In genomic region chr1:156750932-156751723, GRCh38 we compare ENCODE assay signal across 1 cellular context.
TF ChIP-seq lines count a peak whose summit lies in the region.

TSS of gene HDGF (minus strand) at chr1:156751675. CDS start at chr1:156751429, 246 bp downstream.

TF ChIP-seq in K562, 482 proteins besides CTCF, POLR2A, EP300 and RAD21 (continued from another document and continues in another):
- TF ChIP-seq ZNF592 (IDR thresholded peaks at IDR 0.05) (0 out of 2 replicates have a peak, but pooled peaks have one; percentile 29), ZNF518B (CRISPR knock-in tag; IDR thresholded peaks at IDR 0.05) (no peak), NFYB (IDR thresholded peaks at IDR 0.05; ENCODE audit: extremely low read depth, insufficient read length) (no peak), TBP (optimal IDR thresholded peaks at IDR 0.05; ENCODE audit: low read depth, low read length) (peak; percentile 19), ZNF23 (CRISPR knock-in tag; IDR thresholded peaks at IDR 0.05) (no peak), SREBF2 (CRISPR knock-in tag; IDR thresholded peaks at IDR 0.05) (no peak), E2F3 (CRISPR knock-in tag; IDR thresholded peaks at IDR 0.05) (no peak), ZBTB1 (CRISPR knock-in tag; IDR thresholded peaks at IDR 0.05; ENCODE audit: borderline replicate concordance, low read depth) (0 out of 2 replicates have a peak, but pooled peaks have one; percentile 38), ZBTB17 (CRISPR knock-in tag; IDR thresholded peaks at IDR 0.05) (no peak), VEZF1 (CRISPR knock-in tag; IDR thresholded peaks at IDR 0.05) (no peak), RBFOX2 (IDR thresholded peaks at IDR 0.05; ENCODE audit: low read depth, low read length) (peak; percentile 71), RB1 (IDR thresholded peaks at IDR 0.05; ENCODE audit: low read depth) (0 out of 2 replicates have a peak, but pooled peaks have one; percentile 47), ETS1 (conservative IDR thresholded peaks at IDR 0.05; ENCODE audit: control insufficient read depth, low read depth, low read length) (0 out of 2 replicates have a peak, but pooled peaks have one; percentile 14), ELF2 (CRISPR knock-in tag; IDR thresholded peaks at IDR 0.05) (no peak), EP400 (IDR thresholded peaks at IDR 0.05) (peak; percentile 51), CHCHD3 (CRISPR knock-in tag; IDR thresholded peaks at IDR 0.05) (no peak), ZMIZ1 (IDR thresholded peaks at IDR 0.05; ENCODE audit: low read depth in 2 of 2, low read length in 2 of 2) (no peak), PRDM10 (IDR thresholded peaks at IDR 0.05; ENCODE audit: partially characterized antibody) (peak; percentile 24), ZNF395 (CRISPR knock-in tag; IDR thresholded peaks at IDR 0.05) (no peak), EGR1 (conservative IDR thresholded peaks at IDR 0.05) (peak; percentile 60), SRSF7 (optimal IDR thresholded peaks at IDR 0.05; ENCODE audit: low read depth, low read length) (no peak), C11orf30 (IDR thresholded peaks at IDR 0.05; ENCODE audit: low read depth) (no peak), ZNF140 (CRISPR knock-in tag; IDR thresholded peaks at IDR 0.05) (no peak), TFAP4 (CRISPR knock-in tag; IDR thresholded peaks at IDR 0.05; ENCODE audit: borderline replicate concordance) (peak; percentile 2; the same call in 1 of the 2 replicates), CBX1 (IDR thresholded peaks at IDR 0.05; ENCODE audit: low read depth) (no peak), MLX (CRISPR knock-in tag; conservative IDR thresholded peaks at IDR 0.05) (no peak), CEBPG (CRISPR knock-in tag; IDR thresholded peaks at IDR 0.05) (peak; percentile 84), CEBPG (tag; conservative IDR thresholded peaks at IDR 0.05 in 1 of 2, IDR thresholded peaks at IDR 0.05 in 1 of 2) (peak in 1 of 2 experiments; percentile 95; a peak in 3 of 4 replicates), ZNF282 (CRISPR knock-in tag; IDR thresholded peaks at IDR 0.05) (no peak), ZSCAN32 (CRISPR knock-in tag; IDR thresholded peaks at IDR 0.05) (no peak), ELF4 (CRISPR knock-in tag; IDR thresholded peaks at IDR 0.05) (no peak), MYC (IDR thresholded peaks at IDR 0.05; ENCODE audit: low read depth, low read length) (peak; percentile 48; the same call in 1 of the 2 replicates), MYC (CRISPR knock-in tag; IDR thresholded peaks at IDR 0.05; ENCODE audit: borderline replicate concordance, low read depth) (peak; percentile 60; the same call in 1 of the 2 replicates), TCFL5 (CRISPR knock-in tag; conservative IDR thresholded peaks at IDR 0.05) (no peak), GTF2E2 (tag; IDR thresholded peaks at IDR 0.05) (no peak), CCNT2 (IDR thresholded peaks at IDR 0.05; ENCODE audit: borderline replicate concordance, extremely low read depth, insufficient read length, low read depth, low read length) (peak; percentile 9), MBD2 (IDR thresholded peaks at IDR 0.05; ENCODE audit: borderline replicate concordance, low read depth) (no peak), LEF1 (IDR thresholded peaks at IDR 0.05) (no peak), MCM7 (IDR thresholded peaks at IDR 0.05) (no peak), ZNF551 (CRISPR knock-in tag; IDR thresholded peaks at IDR 0.05) (no peak), GATAD2B (IDR thresholded peaks at IDR 0.05; ENCODE audit: borderline replicate concordance) (peak; percentile 64; the same call in 1 of the 2 replicates), SAFB (IDR thresholded peaks at IDR 0.05; ENCODE audit: borderline replicate concordance, low read depth, low read length) (no peak; the same call in 1 of the 2 replicates), SRSF1 (IDR thresholded peaks at IDR 0.05; ENCODE audit: low read depth, low read length) (no peak)
